8 cellular contexts compared by ENCODE assay signal in genomic region chr11:36672815-36673450, GRCh38.
A peak's percentile ranks its signal among the peaks of the same experiment; 100 is the strongest.
DNase-seq lines count a peak whose midpoint lies in the region; ATAC-seq and TF ChIP-seq lines count a peak whose summit lies in the region.

No MANE protein-coding gene starts in this region.

- no peaks in the 10 kb centered on the region for H3K4me1 ChIP-seq in thyroid gland

- no peak overlapping the region for H3K4me3 ChIP-seq in thyroid gland (replicated peaks in 1 of 3)

- peaks cover 5% of the 10 kb centered on the region for H3K27me3 Mint-ChIP-seq in activated B cell treated with CpG ODN at 0.5 μM for 24 hours

- intact Hi-C loops in activated B cell treated with CpG ODN at 0.5 μM for 24 hours (cut with micrococcal nuclease) (loop anchor here (1.0 to 2.0 kb wide), 3 partner anchors 109 to 1056 kb away; no protein-coding TSS in a partner anchor), thyroid gland (cut with DNase I) (loop anchor here (5.0 kb wide), 1 partner anchor 111 kb away; no protein-coding TSS in a partner anchor)

- no peak for ATAC-seq in activated B cell treated with CpG ODN at 0.5 μM for 24 hours (ENCODE audit: low read depth)

- TF ChIP-seq CTCF in activated B cell treated with CpG ODN at 0.5 μM for 24 hours (IDR thresholded peaks at IDR 0.05) (peak; percentile 92), thyroid gland (IDR thresholded peaks at IDR 0.05) (peak; percentile 63 to 91 (median 82))

- no peak overlapping the region for H3K4me3 Mint-ChIP-seq in activated B cell treated with CpG ODN at 0.5 μM for 24 hours

- H3K27ac ChIP-seq in thyroid gland: no peak overlapping the region

- no peaks in the 10 kb centered on the region for H3K27me3 ChIP-seq in thyroid gland

- H3K27ac Mint-ChIP-seq in activated B cell treated with CpG ODN at 0.5 μM for 24 hours: no peak overlapping the region

- no peak for TF ChIP-seq POLR2A in thyroid gland (IDR thresholded peaks at IDR 0.05)

- no peaks in the 10 kb centered on the region for H3K36me3 ChIP-seq in thyroid gland

- peak; percentile 16 for DNase-seq in stimulated activated CD4-positive, alpha-beta T cell treated with anti-CD3 and anti-CD28 coated beads, Interleukin-4, amount 100 ng/mL, for 24 hours
- DNase-seq in stimulated activated CD4-positive, alpha-beta T cell treated with anti-CD3 and anti-CD28 coated beads, Interleukin-15, amount 100 ng/mL, for 24 hours: no peak
- DNase-seq in NCI-H1105 treated with DMSO at 0.1 percent for 48 hours (lab: John Stamatoyannopoulos, UW) (peak; percentile 36), activated B cell treated with CpG ODN at 0.5 μM for 24 hours (no peak), iPS DF 19.7 (ENCODE audit: low read depth, low spot score) (peak; percentile 3), thyroid gland (peak in 1 of 2 donors; percentile 4)
- no peak for DNase-seq in stimulated activated naive CD4-positive, alpha-beta T cell treated with Interleukin-2 at 50 U/mL for 16 hours (lab: John Stamatoyannopoulos, UW)
- DNase-seq in activated CD8-positive, alpha-beta memory T cell treated with anti-CD3 and anti-CD28 coated beads, Interleukin-2, amount 50 U/mL, for 48 hours: no peak

- H3K36me3 Mint-ChIP-seq in activated B cell treated with CpG ODN at 0.5 μM for 24 hours (ENCODE audit: low read depth): no peaks in the 10 kb centered on the region

- CTCF ChIA-PET in activated B cell treated with CpG ODN at 0.5 μM for 24 hours (lab: Charles Lee): interaction anchor here (0.9 to 2.9 kb wide), 6 partner anchors 12 to 381 kb away, joined by 3 to 17 read pairs (median 6); partner anchors contain the start of gene TRAF6

- H3K9me3 Mint-ChIP-seq in activated B cell treated with CpG ODN at 0.5 μM for 24 hours: peaks cover under 1% of the 10 kb centered on the region

- no peaks in the 10 kb centered on the region for H3K9me3 ChIP-seq in thyroid gland

- 65 to 66% methylated on average over 5 of the region's 5 CpGs for WGBS in thyroid gland, 2 donors

- no peaks in the 10 kb centered on the region for H3K4me1 Mint-ChIP-seq in activated B cell treated with CpG ODN at 0.5 μM for 24 hours

- POLR2A ChIA-PET in activated B cell treated with CpG ODN at 0.5 μM for 24 hours (lab: Charles Lee): no interaction called here

Comparison
In these comparisons a context has a peak if more than half of its experiments do, and no peak if none do; other contexts are left out.
1. DNase-seq: peak in stimulated activated CD4-positive, alpha-beta T cell treated with anti-CD3 and anti-CD28 coated beads, Interleukin-4, amount 100 ng/mL, for 24 hours (single experiment), NCI-H1105 treated with DMSO at 0.1 percent for 48 hours (single experiment) and iPS DF 19.7 (single experiment); none in stimulated activated CD4-positive, alpha-beta T cell treated with anti-CD3 and anti-CD28 coated beads, Interleukin-15, amount 100 ng/mL, for 24 hours (single experiment), activated B cell treated with CpG ODN at 0.5 μM for 24 hours (single experiment), stimulated activated naive CD4-positive, alpha-beta T cell treated with Interleukin-2 at 50 U/mL for 16 hours (single experiment) and activated CD8-positive, alpha-beta memory T cell treated with anti-CD3 and anti-CD28 coated beads, Interleukin-2, amount 50 U/mL, for 48 hours (single experiment).